In genomic region chr4:7973545-7973981, GRCh38 we compare ENCODE assay signal across 11 cellular contexts. TPM values are rescaled to one million over a fixed set of nuclear protein-coding genes. Genes with fewer than 3 reads are reported as not detected.
A peak's percentile ranks its signal among the peaks of the same experiment; 100 is the strongest.
DNase-seq lines count a peak whose midpoint lies in the region; ATAC-seq, FAIRE-seq and TF ChIP-seq lines count a peak whose summit lies in the region.
"Had no signal": no experiment of that assay in that cellular context is flagged by ENCODE, and none has a peak within 500 bp of the region (broad histone marks: within the 10 kb centered on the region; RNA-seq: fewer than 3 reads in every experiment).

No MANE protein-coding gene starts in this region.

- peak overlapping the region; percentile 33; the same call in 1 of the 2 replicates for H3K4me2 ChIP-seq in HepG2 (ENCODE audit: low read depth, low read length)

- in situ Hi-C loops in HepG2 (cut with HindIII; ENCODE audit: extremely low pct_ligation_motif_present, low pct_unique_long_range_greater_than_20kb): no loop called here

- TF ChIP-seq POLR2A in HepG2 (IDR thresholded peaks at IDR 0.05; ENCODE audit: insufficient read depth in 1 of 2, low read depth in 2 of 2, low read length in 2 of 2): no peak
- no peak for TF ChIP-seq POLR2A in right lobe of liver (IDR thresholded peaks at IDR 0.05)
- TF ChIP-seq POLR2A in vagina (IDR thresholded peaks at IDR 0.05): no peak

- BruUV-seq in HepG2 (replicated peaks; lab: Mats Ljungman, UMichigan): no TSS peak

- no peaks in the 10 kb centered on the region for H3K36me3 ChIP-seq in HepG2 (replicated peaks in 1 of 2; ENCODE audit: control insufficient read depth in 1 of 2, insufficient read depth in 2 of 2, low read length in 2 of 2)
- H3K36me3 ChIP-seq in right lobe of liver: no peaks in the 10 kb centered on the region
- H3K36me3 ChIP-seq in vagina: no peaks in the 10 kb centered on the region
- no peaks in the 10 kb centered on the region for H3K36me3 ChIP-seq in right atrium auricular region

- TF ChIP-seq CTCF in HepG2 (CRISPR knock-in tag; IDR thresholded peaks at IDR 0.05) (no peak), right lobe of liver (IDR thresholded peaks at IDR 0.05) (no peak), vagina (IDR thresholded peaks at IDR 0.05) (no peak), right atrium auricular region (IDR thresholded peaks at IDR 0.05) (no peak)

- WGBS in HepG2 (ENCODE audit: low lambda C conversion rate): 3% methylated on average over 6 of the region's 10 CpGs
- WGBS in right lobe of liver (ENCODE audit: insufficient coverage, low coverage, low lambda C conversion rate, missing lambda C conversion rate): 50% methylated on average over 3 of the region's 10 CpGs

- no peak overlapping the region for H2AFZ ChIP-seq in HepG2 (ENCODE audit: low read length)

- CTCF ChIA-PET in HepG2 (lab: Yijun Ruan, JAX; ENCODE audit: low intra/inter-chr PET ratio, low total read pairs): no interaction called here

- TF ChIP-seq RAD21 in HepG2 (CRISPR knock-in tag; IDR thresholded peaks at IDR 0.05): no peak

- POLR2A ChIA-PET in HepG2 (lab: Yijun Ruan, JAX): no interaction called here

- peaks cover 0 to 8% of the 10 kb centered on the region in 2 experiments; a peak in 1 of 5 replicates for H3K27me3 ChIP-seq in HepG2 (ENCODE audit: control insufficient read depth in 1 of 2, insufficient read depth in 2 of 2, low read length in 2 of 2)
- no peaks in the 10 kb centered on the region for H3K27me3 ChIP-seq in right lobe of liver
- no peaks in the 10 kb centered on the region for H3K27me3 ChIP-seq in vagina
- H3K27me3 ChIP-seq in right atrium auricular region: no peaks in the 10 kb centered on the region

- H3K27ac ChIP-seq in HepG2 (ENCODE audit: extremely low read length, insufficient read depth, low read length): no peak overlapping the region
- no peak overlapping the region for H3K27ac ChIP-seq in right lobe of liver
- H3K27ac ChIP-seq in vagina: peak overlapping the region; percentile 25
- H3K27ac ChIP-seq in right atrium auricular region: no peak overlapping the region

- H3K27me3 Mint-ChIP-seq in immature natural killer cell (ENCODE audit: low read depth in 3 of 3): peaks cover 12 to 16% (median 13%) of the 10 kb centered on the region in 3 donors

- no peak for DNase-seq in HepG2 (ENCODE audit: low spot score)
- no peak for DNase-seq in right lobe of liver
- peak; percentile 75 for DNase-seq in astrocyte of the hippocampus (ENCODE audit: low read depth, low spot score)
- no peak for DNase-seq in immature natural killer cell
- no peak for DNase-seq in vagina (ENCODE audit: extremely low spot score in 2 of 2)
- DNase-seq in ureter (ENCODE audit: low spot score): no peak
- no peak for DNase-seq in NCI-H1930 (lab: John Stamatoyannopoulos, UW)
- no peak for DNase-seq in right atrium auricular region (ENCODE audit: low spot score)
- DNase-seq: activated CD8-positive, alpha-beta memory T cell treated with anti-CD3 and anti-CD28 coated beads, Interleukin-2, amount 50 U/mL, for 48 hours; left ventricle myocardium superior; stimulated activated naive CD4-positive, alpha-beta T cell had no signal

- no peaks in the 10 kb centered on the region for H3K9me3 Mint-ChIP-seq in immature natural killer cell

- H3K79me2 ChIP-seq in HepG2 (ENCODE audit: insufficient read depth, low read length): no peaks in the 10 kb centered on the region

- H3K4me3 ChIP-seq in HepG2 (replicated peaks in 1 of 3; ENCODE audit: insufficient read depth in 1 of 3, low read depth in 2 of 3, low read length in 3 of 3) (no peak overlapping the region), right lobe of liver (no peak overlapping the region), vagina (no peak overlapping the region), right atrium auricular region (no peak overlapping the region)

- H3K36me3 Mint-ChIP-seq in immature natural killer cell: peaks cover 0 to 4% (median 0%) of the 10 kb centered on the region in 3 donors

- peak overlapping the region; percentile 65 to 98 (median 92) for H3K4me3 Mint-ChIP-seq in immature natural killer cell

- peak overlapping the region; percentile 95 to 99 (median 97) for H3K27ac Mint-ChIP-seq in immature natural killer cell

- no peak for FAIRE-seq in HepG2 (lab: Jason Lieb, UNC)

- H3K9me3 ChIP-seq in HepG2 (ENCODE audit: low read length) (no peaks in the 10 kb centered on the region), right lobe of liver (no peaks in the 10 kb centered on the region), vagina (no peaks in the 10 kb centered on the region), right atrium auricular region (no peaks in the 10 kb centered on the region)

- ATAC-seq in HepG2 (no peak), right lobe of liver (no peak)
- ATAC-seq: left ventricle myocardium superior had no signal

- intact Hi-C loops in HepG2 (cut with micrococcal nuclease; ENCODE audit: unreplicated experiment) (no loop called here), right lobe of liver (cut with DNase I) (no loop called here), vagina (cut with DNase I) (no loop called here)

- TF ChIP-seq EP300 in HepG2 (IDR thresholded peaks at IDR 0.05; ENCODE audit: low read depth in 2 of 2, low read length in 2 of 2) (no peak), HepG2 (CRISPR knock-in tag; IDR thresholded peaks at IDR 0.05; ENCODE audit: borderline replicate concordance) (no peak)

- H4K20me1 ChIP-seq in HepG2 (ENCODE audit: insufficient read depth, low read length): no peaks in the 10 kb centered on the region

- peaks cover 70 to 77% of the 10 kb centered on the region in 2 donors for H3K4me1 Mint-ChIP-seq in immature natural killer cell

- H3K4me1 ChIP-seq in HepG2 (ENCODE audit: insufficient read depth, low read length) (peaks cover 54% of the 10 kb centered on the region), right lobe of liver (no peaks in the 10 kb centered on the region), vagina (peaks cover 58% of the 10 kb centered on the region), right atrium auricular region (peaks cover 0 to 35% of the 10 kb centered on the region in 2 donors)

- H3K9ac ChIP-seq in HepG2 (ENCODE audit: insufficient read depth, low read depth, low read length): no peak overlapping the region

TF ChIP-seq in HepG2, 621 proteins besides CTCF, POLR2A, EP300 and RAD21:
- TF ChIP-seq RXRB (CRISPR knock-in tag; IDR thresholded peaks at IDR 0.05; ENCODE audit: borderline replicate concordance): 0 out of 2 replicates have a peak, but pooled peaks have one; percentile 9
- TF ChIP-seq TFAP4 (IDR thresholded peaks at IDR 0.05; ENCODE audit: borderline replicate concordance, low read depth): peak; percentile 56; the same call in 1 of the 2 replicates
- no peak for TF ChIP-seq SMAD9 (CRISPR knock-in tag; IDR thresholded peaks at IDR 0.05)
- 0 out of 2 replicates have a peak, but pooled peaks have one; percentile 35 for TF ChIP-seq SAP130 (CRISPR knock-in tag; IDR thresholded peaks at IDR 0.05; ENCODE audit: low read depth)

RNA-seq across cellular contexts. Expression of gene AFAP1, which starts 33.9 kb away (rescaled TPM):
- total RNA-seq in HepG2 (2016; rRNA removed; fragmentation: Illumina TruSeq; extraction: Trizol) (2.5 and 3.1 TPM in 2 replicates), right lobe of liver (1 to 10 TPM in 5 of 6 experiments, under 1 TPM in 1; 0.95 to 3.1 (median 1.9) TPM), vagina (20.4 TPM), ureter (29.5 TPM), right atrium auricular region (10 to 100 TPM; 16.2 to 27.2 TPM)
- 0.91 and 1.1 TPM in 2 replicates for total RNA-seq in HepG2 (2016; cell fraction: cytosol; rRNA removed; fragmentation: Illumina TruSeq; extraction: Trizol; ENCODE audit: low read depth)
- total RNA-seq in HepG2 (2016; cell fraction: insoluble cytoplasmic fraction; rRNA removed; fragmentation: Illumina TruSeq; extraction: Trizol): 2.3 and 2.5 TPM in 2 replicates
- total RNA-seq in HepG2 (2016; cell fraction: membrane; rRNA removed; fragmentation: Illumina TruSeq; extraction: Trizol): 1.3 and 1.6 TPM in 2 replicates
- total RNA-seq in HepG2 (2016; cell fraction: nucleus; rRNA removed; fragmentation: Illumina TruSeq; extraction: Trizol): 3.2 and 3.5 TPM in 2 replicates
- polyA plus RNA-seq in HepG2 (2011; rRNA removed) (2.0 and 2.5 TPM in 2 replicates), immature natural killer cell (1 to 10 TPM in 1 of 3 donors, under 1 TPM in 1, not detected in 1; 0.32 to 1.2 TPM)
- polyA plus RNA-seq in HepG2 (2011; cell fraction: cytosol; rRNA removed): 1.4 and 1.6 TPM in 2 replicates
- 5.5 and 8.2 TPM in 2 replicates for polyA plus RNA-seq in HepG2 (2011; cell fraction: nucleus; rRNA removed)
- 2.8 and 2.9 TPM in 2 replicates for polyA plus RNA-seq in HepG2 (2012)
- 0.11 and 0.15 TPM in 2 replicates for polyA plus RNA-seq in HepG2 (2016; cell fraction: cytosol; fragmentation: Illumina TruSeq; extraction: Trizol; ENCODE audit: low read depth)
- polyA plus RNA-seq in HepG2 (2016; cell fraction: insoluble cytoplasmic fraction; fragmentation: Illumina TruSeq; extraction: Trizol; ENCODE audit: low read depth): 1.6 and 2.1 TPM in 2 replicates
- 0.37 and 0.58 TPM in 2 replicates for polyA plus RNA-seq in HepG2 (2016; cell fraction: membrane; fragmentation: Illumina TruSeq; extraction: Trizol; ENCODE audit: low read depth)
- 2.7 and 3.5 TPM in 2 replicates for polyA plus RNA-seq in HepG2 (2016; cell fraction: nucleus; fragmentation: Illumina TruSeq; extraction: Trizol; ENCODE audit: insufficient read depth, low read depth)
- 4.5 and 14.2 TPM in 2 replicates for polyA minus RNA-seq in HepG2 (2011; rRNA and poly(A)+ RNA removed; ENCODE audit: low replicate concordance)
- polyA minus RNA-seq in HepG2 (2011; cell fraction: cytosol; rRNA and poly(A)+ RNA removed): 2.9 and 3.2 TPM in 2 replicates
- polyA minus RNA-seq in HepG2 (2011; cell fraction: nucleus; rRNA and poly(A)+ RNA removed): 9.5 and 11.9 TPM in 2 replicates
